15 cellular contexts compared by ENCODE assay signal in the genomic region with DNA sequence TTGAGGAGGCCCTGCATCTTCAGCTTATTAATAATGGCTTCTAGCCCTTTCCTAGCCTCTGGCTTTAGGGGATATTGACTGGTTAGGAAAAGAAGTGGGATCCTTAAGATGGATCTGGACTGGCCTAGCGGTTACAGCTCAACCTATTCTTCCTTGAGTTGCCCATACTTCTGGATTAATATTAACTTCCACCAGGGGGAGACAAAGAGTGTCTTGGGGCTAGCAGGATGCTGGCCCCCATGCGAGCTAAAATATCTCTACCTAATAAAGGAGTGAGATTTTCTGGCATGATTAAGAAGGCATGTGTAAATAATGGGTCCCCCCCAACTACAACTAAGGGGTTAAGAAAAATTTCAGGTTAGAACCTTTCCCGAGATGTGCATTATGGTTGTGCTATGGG. TPM values are rescaled to one million over a fixed set of nuclear protein-coding genes. Genes with fewer than 3 reads are reported as not detected.
DNase-seq lines count a peak whose midpoint lies in the region; ATAC-seq and TF ChIP-seq lines count a peak whose summit lies in the region.
"Had no signal": no experiment of that assay in that cellular context is flagged by ENCODE, and none has a peak within 500 bp of the region (broad histone marks: within the 10 kb centered on the region; RNA-seq: fewer than 3 reads in every experiment).

No MANE protein-coding gene starts in this region.

- no peaks in the 10 kb centered on the region for H3K36me3 ChIP-seq in Panc1 (ENCODE audit: control insufficient read depth, insufficient read depth, low read length)
- H3K36me3 ChIP-seq: lower lobe of right lung had no signal

- in situ Hi-C loops in Panc1 (cut with HindIII; ENCODE audit: low pct_unique_long_range_greater_than_20kb, low sequenced_read_pairs), result no loop called here

- H3K9me3 Mint-ChIP-seq in Calu3 (ENCODE audit: low read depth, unreplicated experiment) (peaks cover 14% of the 10 kb centered on the region), neural crest cell (peaks cover 25% of the 10 kb centered on the region)

- H3K36me3 Mint-ChIP-seq in Calu3 (ENCODE audit: insufficient read depth, unreplicated experiment) (peaks cover 21% of the 10 kb centered on the region), neural crest cell (ENCODE audit: low read depth) (peaks cover 20% of the 10 kb centered on the region)

- H3K4me1 ChIP-seq in Panc1 (ENCODE audit: control insufficient read depth, insufficient read depth, low read length), result no peaks in the 10 kb centered on the region
- H3K4me1 ChIP-seq: lower lobe of right lung had no signal

- BruUV-seq in Calu3 (replicated peaks; lab: Mats Ljungman, UMichigan) (no TSS peak), Panc1 (replicated peaks; lab: Mats Ljungman, UMichigan) (no TSS peak)

- H3K4me3 ChIP-seq in HFF-Myc (replicated peaks; ENCODE audit: low read depth, low read length) (no peak overlapping the region), Panc1 (ENCODE audit: low read depth in 2 of 2, low read length in 2 of 2) (no peak overlapping the region)
- H3K4me3 ChIP-seq: lower lobe of right lung had no signal

- H3K9me3 ChIP-seq in Panc1 (ENCODE audit: control insufficient read depth, insufficient read depth, low read depth, low read length), result peaks cover 13% of the 10 kb centered on the region; the same call in 1 of the 2 replicates

- intact Hi-C loops in Calu3 (cut with micrococcal nuclease; ENCODE audit: unreplicated experiment), result no loop called here
- intact Hi-C loops in Panc1 (cut with micrococcal nuclease; ENCODE audit: unreplicated experiment), result no loop called here

- DNase-seq in Calu3, result no peak
- DNase-seq in HFF-Myc (ENCODE audit: extremely low read depth, low read depth), result no peak
- no peak for DNase-seq in Panc1 (ENCODE audit: low read depth, low spot score)
- no peak for DNase-seq in neural crest cell (ENCODE audit: low read depth, low spot score)
- no peak for DNase-seq in stimulated activated CD8-positive, alpha-beta memory T cell treated with anti-CD3 and anti-CD28 coated beads, Interleukin-4, amount 100 ng/mL, for 48 hours
- DNase-seq in SHP77 treated with DMSO at 0.1 percent for 48 hours (lab: John Stamatoyannopoulos, UW), result no peak
- DNase-seq: activated CD4-positive, alpha-beta memory T cell treated with anti-CD3 and anti-CD28 coated beads, Interleukin-2, amount 10 ng/mL, durations not matched to agents 7 days and 5 days; activated effector memory CD4-positive, alpha-beta T cell treated with Interleukin-2 at 50 U/mL for 16 hours; aorta; lower lobe of right lung; NCI-H1092 treated with DMSO at 0.1 percent for 48 hours; NCI-H226 had no signal

- peak; percentile 25 for TF ChIP-seq CTCF in Calu3 (IDR thresholded peaks at IDR 0.05; ENCODE audit: unreplicated experiment)
- peak; percentile 25 for TF ChIP-seq CTCF in HFF-Myc (IDR thresholded peaks at IDR 0.05; ENCODE audit: low read depth, low read length, missing control alignments)
- peak; percentile 60 for TF ChIP-seq CTCF in Panc1 (IDR thresholded peaks at IDR 0.05)
- peak; percentile 38 for TF ChIP-seq CTCF in neural crest cell (conservative IDR thresholded peaks at IDR 0.05)

- H3K27me3 ChIP-seq in Panc1 (ENCODE audit: control insufficient read depth, insufficient read depth, low read length), result no peaks in the 10 kb centered on the region

- CTCF ChIA-PET in Calu3 (lab: Charles Lee), result interaction anchor here (1.4 kb wide), 1 partner anchor 9 kb away, joined by 5 read pairs; no protein-coding TSS in a partner anchor
- CTCF ChIA-PET in Panc1 (lab: Charles Lee), result no interaction called here

- H3K4me1 Mint-ChIP-seq in Calu3 (ENCODE audit: low read depth, unreplicated experiment), result no peaks in the 10 kb centered on the region
- H3K4me1 Mint-ChIP-seq in neural crest cell, result no peaks in the 10 kb centered on the region
- H3K4me1 Mint-ChIP-seq: activated CD4-positive, alpha-beta memory T cell treated with anti-CD3 and anti-CD28 coated beads, Interleukin-2, amount 10 ng/mL, durations not matched to agents 7 days and 5 days; nephron had no signal

- POLR2A ChIA-PET in Panc1 (lab: Charles Lee), result no interaction called here

- ATAC-seq in Panc1 (no peak), HG03280 (IDR thresholded peaks at IDR 0.05; ENCODE audit: unreplicated experiment) (no peak)

- H3K4me3 Mint-ChIP-seq in Calu3 (ENCODE audit: low read depth, unreplicated experiment) (no peak overlapping the region), neural crest cell (no peak overlapping the region)
- H3K4me3 Mint-ChIP-seq: activated CD4-positive, alpha-beta memory T cell treated with anti-CD3 and anti-CD28 coated beads, Interleukin-2, amount 10 ng/mL, durations not matched to agents 7 days and 5 days; nephron; stimulated activated naive CD8-positive, alpha-beta T cell treated with anti-CD3 and anti-CD28 coated beads, Interleukin-15, Interleukin-2, amounts not matched to agents 100 ng/mL and 50 ng/mL, for 24 hours had no signal

- no peak overlapping the region for H3K27ac Mint-ChIP-seq in Calu3 (ENCODE audit: unreplicated experiment)
- H3K27ac Mint-ChIP-seq in neural crest cell (ENCODE audit: unreplicated experiment), result no peak overlapping the region
- H3K27ac Mint-ChIP-seq: activated CD4-positive, alpha-beta memory T cell treated with anti-CD3 and anti-CD28 coated beads, Interleukin-2, amount 10 ng/mL, durations not matched to agents 7 days and 5 days; nephron; stimulated activated naive CD8-positive, alpha-beta T cell treated with anti-CD3 and anti-CD28 coated beads, Interleukin-15, Interleukin-2, amounts not matched to agents 100 ng/mL and 50 ng/mL, for 24 hours had no signal

- H3K27me3 Mint-ChIP-seq in Calu3 (ENCODE audit: unreplicated experiment) (no peaks in the 10 kb centered on the region), neural crest cell (ENCODE audit: low read depth) (no peaks in the 10 kb centered on the region)
- H3K27me3 Mint-ChIP-seq: activated CD4-positive, alpha-beta memory T cell treated with anti-CD3 and anti-CD28 coated beads, Interleukin-2, amount 10 ng/mL, durations not matched to agents 7 days and 5 days had no signal

- H3K27ac ChIP-seq in Panc1 (ENCODE audit: low read length), result no peak overlapping the region
- H3K27ac ChIP-seq: lower lobe of right lung had no signal

RNA-seq across cellular contexts. Expression of gene PLA2R1, which starts 23.2 kb away (rescaled TPM):
- total RNA-seq in Calu3 (2022), result 5.1 and 5.8 TPM in 2 replicates
- total RNA-seq in Panc1 (2021; ENCODE audit: unreplicated experiment), result 5.7 TPM
- polyA plus RNA-seq in Panc1 (2012; ENCODE audit: insufficient read length), result 4.8 TPM
- 0.09 and 0.18 TPM in 2 replicates for total RNA-seq in neural crest cell
- total RNA-seq: activated CD4-positive, alpha-beta memory T cell treated with anti-CD3 and anti-CD28 coated beads, Interleukin-2, amount 10 ng/mL, durations not matched to agents 7 days and 5 days had no signal
